ENCODE assay signal across 1 cellular context in genomic region chr10:58268946-58269831, GRCh38.
A peak's percentile ranks its signal among the peaks of the same experiment; 100 is the strongest.
TF ChIP-seq lines count a peak whose summit lies in the region.

Gene CISD1, plus strand, starts transcription at chr10:58269162. Its CDS starts 112 bp downstream, at chr10:58269274.

TF ChIP-seq in HEK293, 187 proteins besides CTCF, POLR2A, EP300 and RAD21 (continued from another document and continues in another):
- TF ChIP-seq ZBTB44 (tag by site-specific recombination; IDR thresholded peaks at IDR 0.05) (peak; percentile 65), SALL2 (tag by site-specific recombination; IDR thresholded peaks at IDR 0.05; ENCODE audit: borderline replicate concordance) (no peak), ZNF341 (tag by site-specific recombination; IDR thresholded peaks at IDR 0.05; ENCODE audit: low read depth) (peak; percentile 40), ZNF214 (tag by site-specific recombination; IDR thresholded peaks at IDR 0.05; ENCODE audit: borderline replicate concordance) (no peak), GLI2 (tag by site-specific recombination; IDR thresholded peaks at IDR 0.05; ENCODE audit: borderline replicate concordance, low read depth) (no peak), SP7 (tag by site-specific recombination; IDR thresholded peaks at IDR 0.05) (peak; percentile 46; the same call in 1 of the 2 replicates), GLIS2 (tag by site-specific recombination; IDR thresholded peaks at IDR 0.05) (no peak), ZNF501 (tag by site-specific recombination; IDR thresholded peaks at IDR 0.05) (peak; percentile 85), ZNF776 (tag by site-specific recombination; IDR thresholded peaks at IDR 0.05; ENCODE audit: borderline replicate concordance) (no peak), PRDM4 (tag by site-specific recombination; IDR thresholded peaks at IDR 0.05) (peak; percentile 6; the same call in 1 of the 2 replicates), KLF9 (tag by site-specific recombination; IDR thresholded peaks at IDR 0.05; ENCODE audit: low read depth) (peak; percentile 95), ZNF837 (tag by site-specific recombination; IDR thresholded peaks at IDR 0.05) (no peak), ZBTB20 (tag by site-specific recombination; IDR thresholded peaks at IDR 0.05) (peak; percentile 85), ZSCAN23 (tag by site-specific recombination; IDR thresholded peaks at IDR 0.05) (0 out of 2 replicates have a peak, but pooled peaks have one; percentile 47), ZNF785 (tag by site-specific recombination; IDR thresholded peaks at IDR 0.05) (no peak), ZNF664 (tag by site-specific recombination; IDR thresholded peaks at IDR 0.05) (no peak), ZNF521 (tag by site-specific recombination; IDR thresholded peaks at IDR 0.05) (no peak), BCL11B (tag by site-specific recombination; IDR thresholded peaks at IDR 0.05; ENCODE audit: low read depth) (peak; percentile 76; the same call in 1 of the 2 replicates), ZNF138 (tag by site-specific recombination; IDR thresholded peaks at IDR 0.05; ENCODE audit: borderline replicate concordance) (no peak), REST (tag by site-specific recombination; IDR thresholded peaks at IDR 0.05) (peak; percentile 60), ZNF132 (tag by site-specific recombination; IDR thresholded peaks at IDR 0.05; ENCODE audit: borderline replicate concordance) (no peak), PRDM10 (tag by site-specific recombination; IDR thresholded peaks at IDR 0.05) (no peak), WT1 (tag by site-specific recombination; IDR thresholded peaks at IDR 0.05) (no peak), ZNF473 (tag by site-specific recombination; IDR thresholded peaks at IDR 0.05) (no peak), ZNF791 (tag by site-specific recombination; IDR thresholded peaks at IDR 0.05) (no peak), ZNF266 (tag by site-specific recombination; IDR thresholded peaks at IDR 0.05; ENCODE audit: low read depth) (no peak), FEZF1 (tag by site-specific recombination; IDR thresholded peaks at IDR 0.05) (0 out of 2 replicates have a peak, but pooled peaks have one; percentile 5), ZNF692 (tag by site-specific recombination; IDR thresholded peaks at IDR 0.05) (peak; percentile 72), ZNF707 (tag by site-specific recombination; IDR thresholded peaks at IDR 0.05) (no peak), SP3 (tag by site-specific recombination; IDR thresholded peaks at IDR 0.05) (peak; percentile 96), SP2 (tag by site-specific recombination; IDR thresholded peaks at IDR 0.05) (peak; percentile 90), ZNF585B (tag by site-specific recombination; IDR thresholded peaks at IDR 0.05) (no peak), ZNF184 (tag by site-specific recombination; IDR thresholded peaks at IDR 0.05) (no peak), ZNF529 (tag by site-specific recombination; IDR thresholded peaks at IDR 0.05; ENCODE audit: insufficient replicate concordance) (no peak), ZNF488 (tag by site-specific recombination; IDR thresholded peaks at IDR 0.05) (no peak), ZNF76 (tag by site-specific recombination; IDR thresholded peaks at IDR 0.05; ENCODE audit: borderline replicate concordance, low read depth) (no peak; the same call in 1 of the 2 replicates), ZSCAN30 (tag by site-specific recombination; IDR thresholded peaks at IDR 0.05) (peak; percentile 14; the same call in 1 of the 2 replicates), TSHZ1 (tag by site-specific recombination; IDR thresholded peaks at IDR 0.05; ENCODE audit: borderline replicate concordance) (no peak), MZF1 (tag by site-specific recombination; IDR thresholded peaks at IDR 0.05; ENCODE audit: borderline replicate concordance) (0 out of 2 replicates have a peak, but pooled peaks have one; percentile 45), ZBTB48 (tag by site-specific recombination; IDR thresholded peaks at IDR 0.05) (peak; percentile 86), YY1 (tag by site-specific recombination; IDR thresholded peaks at IDR 0.05) (peak; percentile 78), ZNF394 (tag by site-specific recombination; IDR thresholded peaks at IDR 0.05; ENCODE audit: borderline replicate concordance) (no peak; the same call in 1 of the 2 replicates), ZNF830 (tag by site-specific recombination; IDR thresholded peaks at IDR 0.05; ENCODE audit: low read depth) (no peak), ZNF610 (tag by site-specific recombination; IDR thresholded peaks at IDR 0.05; ENCODE audit: borderline replicate concordance) (peak; percentile 60; the same call in 1 of the 2 replicates), PBX3 (CRISPR knock-in tag; IDR thresholded peaks at IDR 0.05) (peak; percentile 88; the same call in 1 of the 2 replicates)
